15 cellular contexts compared by ENCODE assay signal in the genomic region with DNA sequence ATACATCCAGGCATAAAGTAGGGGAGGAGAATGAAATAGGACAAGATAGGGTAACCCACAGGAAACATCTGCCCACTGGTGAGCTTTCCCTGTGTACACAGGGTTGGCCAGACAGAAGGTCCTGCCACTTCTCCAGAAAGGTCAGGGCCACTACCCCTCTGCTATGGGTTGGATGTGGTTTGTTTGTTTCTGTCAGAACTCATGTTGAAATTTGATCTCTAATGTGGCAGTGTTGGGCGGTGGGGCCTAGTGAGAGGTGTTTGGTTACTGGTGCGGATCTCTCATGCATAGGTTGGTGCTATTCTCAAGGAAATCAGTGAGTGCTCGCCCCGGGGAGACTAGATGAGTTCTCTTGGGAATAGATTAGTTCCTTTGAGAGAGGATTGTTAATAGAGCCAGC. TPM values are rescaled to one million over a fixed set of nuclear protein-coding genes. Genes with fewer than 3 reads are reported as not detected.
DNase-seq lines count a peak whose midpoint lies in the region; ATAC-seq, FAIRE-seq and TF ChIP-seq lines count a peak whose summit lies in the region.
"Had no signal": no experiment of that assay in that cellular context is flagged by ENCODE, and none has a peak within 500 bp of the region (broad histone marks: within the 10 kb centered on the region; RNA-seq: fewer than 3 reads in every experiment).

No MANE protein-coding gene starts in this region.

- CTCF ChIA-PET in GM12878 (lab: Yijun Ruan, JAX), result interaction anchor here (0.9 to 1.0 kb wide), 2 partner anchors 11 to 38 kb away, joined by 3 read pairs; no protein-coding TSS in a partner anchor

- 13% methylated on average over 4 of the region's 4 CpGs for WGBS in GM12878 (ENCODE audit: insufficient coverage, insufficient replicate concordance, low lambda C conversion rate, missing lambda C conversion rate)

- RAD21 ChIA-PET in GM12878 (lab: Charles Lee; ENCODE audit: unreplicated experiment), result interaction anchor here (0.5 to 2.0 kb wide), 2 partner anchors 12 to 55 kb away, joined by 3 to 6 read pairs; no protein-coding TSS in a partner anchor

- no peaks in the 10 kb centered on the region for H3K79me2 ChIP-seq in GM12878 (ENCODE audit: control insufficient read depth, insufficient read depth, low read length)

- H3K27me3 ChIP-seq in BLaER1 (no peaks in the 10 kb centered on the region), GM12878 (replicated peaks in 1 of 2; ENCODE audit: control insufficient read depth in 2 of 2, insufficient read depth in 2 of 2, low read length in 1 of 2) (no peaks in the 10 kb centered on the region)
- H3K27me3 ChIP-seq: SJCRH30 had no signal

- SMC1A ChIA-PET in GM12878 (lab: Charles Lee; ENCODE audit: uncharacterized antibody, unreplicated experiment), result interaction anchor here (1.2 to 2.9 kb wide), 8 partner anchors 12 to 66 kb away, joined by 3 to 12 read pairs (median 6); partner anchors contain the start of gene MAS1

- H3K4me2 ChIP-seq in BLaER1, result peak overlapping the region; percentile 68
- H3K4me2 ChIP-seq in GM12878 (ENCODE audit: control insufficient read depth, insufficient read depth), result no peak overlapping the region

- no peak overlapping the region for H3K27ac ChIP-seq in BLaER1
- H3K27ac ChIP-seq in GM12878 (ENCODE audit: control insufficient read depth, insufficient read depth), result no peak overlapping the region
- H3K27ac ChIP-seq: SJCRH30 had no signal

- H3K4me3 ChIP-seq in BLaER1 (no peak overlapping the region), GM12878 (no peak overlapping the region)
- H3K4me3 ChIP-seq: SJCRH30 had no signal

- H3K9me3 ChIP-seq in BLaER1 (no peaks in the 10 kb centered on the region), GM12878 (replicated peaks; ENCODE audit: control insufficient read depth, insufficient read depth, low read length) (no peaks in the 10 kb centered on the region)
- H3K9me3 ChIP-seq: SJCRH30 had no signal

- peak; percentile 41 for DNase-seq in HuH-7 (ENCODE audit: low spot score)
- peak; percentile 24 for DNase-seq in GM12878 (ENCODE audit: low read depth, low spot score)
- no peak for DNase-seq in HCEC 1CT
- DNase-seq in activated CD4-positive, CD25-positive, alpha-beta regulatory T cell (lab: John Stamatoyannopoulos, UW), result no peak
- DNase-seq in Kasumi-1 (lab: John Stamatoyannopoulos, UW), result no peak
- DNase-seq in foreskin melanocyte, result no peak
- DNase-seq: NCI-H146, small intestine had no signal

- peak in 1 of 2 experiments; percentile 14; a peak in 1 of 4 replicates for TF ChIP-seq EP300 in GM12878 (IDR thresholded peaks at IDR 0.05; ENCODE audit: borderline replicate concordance in 1 of 2, control insufficient read depth in 1 of 2, low read depth in 2 of 2, low read length in 2 of 2)

- no peak overlapping the region; the same call in 1 of the 2 replicates for H2AFZ ChIP-seq in GM12878 (ENCODE audit: control insufficient read depth, low read depth, low read length)

- H4K20me1 ChIP-seq in BLaER1 (no peaks in the 10 kb centered on the region), GM12878 (ENCODE audit: control insufficient read depth, insufficient read depth) (no peaks in the 10 kb centered on the region; the same call in 1 of the 2 replicates)

- H3K9ac ChIP-seq in BLaER1 (no peak overlapping the region), GM12878 (ENCODE audit: control insufficient read depth, insufficient read depth, low read length) (no peak overlapping the region)

- intact Hi-C loops in GM12878 (cut with micrococcal nuclease; ENCODE audit: unreplicated experiment), result loop anchor here (2.0 kb wide), 1 partner anchor 56 kb away; no protein-coding TSS in a partner anchor

- FAIRE-seq in GM12878 (lab: Jason Lieb, UNC), result no peak
- FAIRE-seq: frontal cortex, kidney, small intestine had no signal

- no peak for TF ChIP-seq RAD21 in GM12878 (IDR thresholded peaks at IDR 0.05; ENCODE audit: insufficient read depth, low read depth, low read length)

- POLR2A ChIA-PET in GM12878 (lab: Charles Lee), result interaction anchor here (2.7 kb wide), 1 partner anchor 55 kb away, joined by 8 read pairs; no protein-coding TSS in a partner anchor

- no peak for TF ChIP-seq CTCF in GM12878 (IDR thresholded peaks at IDR 0.05 in 2 of 3, conservative IDR thresholded peaks at IDR 0.05 in 1 of 3; ENCODE audit: control insufficient read depth in 2 of 3, extremely low read depth in 1 of 3, insufficient read depth in 1 of 3, low read depth in 3 of 3, low read length in 3 of 3)

- no peak for TF ChIP-seq POLR2A in GM12878 (IDR thresholded peaks at IDR 0.05; ENCODE audit: low read depth, low read length)

- ATAC-seq in GM19463 (IDR thresholded peaks at IDR 0.05; ENCODE audit: unreplicated experiment) (peak; percentile 72), GM12878 (peak; percentile 86)

- in situ Hi-C loops in GM12878 (cut with MboI), result no loop called here

- H3K36me3 ChIP-seq in BLaER1 (no peaks in the 10 kb centered on the region), GM12878 (ENCODE audit: control insufficient read depth in 2 of 2, insufficient read depth in 2 of 2, low read length in 1 of 2) (no peaks in the 10 kb centered on the region)
- H3K36me3 ChIP-seq: SJCRH30 had no signal

- peaks cover 23% of the 10 kb centered on the region for H3K4me1 ChIP-seq in BLaER1
- H3K4me1 ChIP-seq in GM12878 (ENCODE audit: control insufficient read depth, insufficient read depth, low read length), result no peaks in the 10 kb centered on the region

- BruUV-seq in GM12878 (replicated peaks; lab: Mats Ljungman, UMichigan), result no TSS peak

TF ChIP-seq in GM12878, 131 proteins besides CTCF, POLR2A, EP300 and RAD21 (continues in another document):
- TF ChIP-seq NR2F1 (conservative IDR thresholded peaks at IDR 0.05), result peak; percentile 54; the same call in 1 of the 2 replicates
- TF ChIP-seq RB1 (IDR thresholded peaks at IDR 0.05; ENCODE audit: borderline replicate concordance), result peak; percentile 44; the same call in 1 of the 2 replicates
- TF ChIP-seq, protein P1, sequence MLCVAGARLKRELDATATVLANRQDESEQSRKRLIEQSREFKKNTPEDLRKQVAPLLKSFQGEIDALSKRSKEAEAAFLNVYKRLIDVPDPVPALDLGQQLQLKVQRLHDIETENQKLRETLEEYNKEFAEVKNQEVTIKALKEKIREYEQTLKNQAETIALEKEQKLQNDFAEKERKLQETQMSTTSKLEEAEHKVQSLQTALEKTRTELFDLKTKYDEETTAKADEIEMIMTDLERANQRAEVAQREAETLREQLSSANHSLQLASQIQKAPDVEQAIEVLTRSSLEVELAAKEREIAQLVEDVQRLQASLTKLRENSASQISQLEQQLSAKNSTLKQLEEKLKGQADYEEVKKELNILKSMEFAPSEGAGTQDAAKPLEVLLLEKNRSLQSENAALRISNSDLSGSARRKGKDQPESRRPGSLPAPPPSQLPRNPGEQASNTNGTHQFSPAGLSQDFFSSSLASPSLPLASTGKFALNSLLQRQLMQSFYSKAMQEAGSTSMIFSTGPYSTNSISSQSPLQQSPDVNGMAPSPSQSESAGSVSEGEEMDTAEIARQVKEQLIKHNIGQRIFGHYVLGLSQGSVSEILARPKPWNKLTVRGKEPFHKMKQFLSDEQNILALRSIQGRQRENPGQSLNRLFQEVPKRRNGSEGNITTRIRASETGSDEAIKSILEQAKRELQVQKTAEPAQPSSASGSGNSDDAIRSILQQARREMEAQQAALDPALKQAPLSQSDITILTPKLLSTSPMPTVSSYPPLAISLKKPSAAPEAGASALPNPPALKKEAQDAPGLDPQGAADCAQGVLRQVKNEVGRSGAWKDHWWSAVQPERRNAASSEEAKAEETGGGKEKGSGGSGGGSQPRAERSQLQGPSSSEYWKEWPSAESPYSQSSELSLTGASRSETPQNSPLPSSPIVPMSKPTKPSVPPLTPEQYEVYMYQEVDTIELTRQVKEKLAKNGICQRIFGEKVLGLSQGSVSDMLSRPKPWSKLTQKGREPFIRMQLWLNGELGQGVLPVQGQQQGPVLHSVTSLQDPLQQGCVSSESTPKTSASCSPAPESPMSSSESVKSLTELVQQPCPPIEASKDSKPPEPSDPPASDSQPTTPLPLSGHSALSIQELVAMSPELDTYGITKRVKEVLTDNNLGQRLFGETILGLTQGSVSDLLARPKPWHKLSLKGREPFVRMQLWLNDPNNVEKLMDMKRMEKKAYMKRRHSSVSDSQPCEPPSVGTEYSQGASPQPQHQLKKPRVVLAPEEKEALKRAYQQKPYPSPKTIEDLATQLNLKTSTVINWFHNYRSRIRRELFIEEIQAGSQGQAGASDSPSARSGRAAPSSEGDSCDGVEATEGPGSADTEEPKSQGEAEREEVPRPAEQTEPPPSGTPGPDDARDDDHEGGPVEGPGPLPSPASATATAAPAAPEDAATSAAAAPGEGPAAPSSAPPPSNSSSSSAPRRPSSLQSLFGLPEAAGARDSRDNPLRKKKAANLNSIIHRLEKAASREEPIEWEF (IDR thresholded peaks at IDR 0.05; ENCODE audit: insufficient replicate concordance, low read depth, low read length), result peak; percentile 85
- TF ChIP-seq MTA2 (IDR thresholded peaks at IDR 0.05; ENCODE audit: low read depth), result 0 out of 2 replicates have a peak, but pooled peaks have one; percentile 45
- TF ChIP-seq, protein P2, sequence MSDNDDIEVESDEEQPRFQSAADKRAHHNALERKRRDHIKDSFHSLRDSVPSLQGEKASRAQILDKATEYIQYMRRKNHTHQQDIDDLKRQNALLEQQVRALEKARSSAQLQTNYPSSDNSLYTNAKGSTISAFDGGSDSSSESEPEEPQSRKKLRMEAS (IDR thresholded peaks at IDR 0.05; ENCODE audit: low read depth, low read length), result no peak
- TF ChIP-seq MEF2B (IDR thresholded peaks at IDR 0.05; ENCODE audit: partially characterized antibody, poor library complexity, severe bottlenecking), result peak; percentile 99
- TF ChIP-seq RUNX3 (IDR thresholded peaks at IDR 0.05; ENCODE audit: low read length), result no peak
- peak; percentile 72; the same call in 1 of the 2 replicates for TF ChIP-seq YBX1 (IDR thresholded peaks at IDR 0.05)

RNA-seq across cellular contexts. Expression of gene MAS1, which starts 15.6 kb away (rescaled TPM):
- total RNA-seq in GM12878 (2013; cell fraction: nucleolus; rRNA removed), result 0.20 and 0.21 TPM in 2 replicates
- total RNA-seq in GM12878 (2014; rRNA removed) (under 0.01 TPM in 1 of 2 replicates, not detected in the other), GM12878 (2014; rRNA removed; fragmentation: Illumina TruSeq; extraction: Trizol) (not detected in 2 replicates), GM12878 (2021) (not detected in 2 replicates)
- polyA plus RNA-seq in GM12878 (2011; ENCODE audit: low read depth), result not detected
- polyA plus RNA-seq in GM12878 (2011; rRNA removed) (0.07 and 0.08 TPM in 2 replicates), GM12878 (2014; fragmentation: Illumina TruSeq; extraction: Trizol) (0.02 TPM in 1 of 2 replicates, not detected in the other), GM12878 (2014; fragmentation: Nextera tagmentation; extraction: Ambion mirVana) (not detected), GM12878 (2014; rRNA removed) (0.01 TPM in 1 of 2 replicates, not detected in the other), GM12878 (2016; fragmentation: Nextera tagmentation; extraction: Ambion mirVana) (not detected)
- 0.03 and 0.07 TPM in 2 replicates for polyA plus RNA-seq in GM12878 (2011; cell fraction: cytosol; rRNA removed)
- polyA plus RNA-seq in GM12878 (2011; cell fraction: nucleus; rRNA removed), result 0.04 and 0.06 TPM in 2 replicates
- not detected in 2 replicates for polyA plus RNA-seq in GM12878 (2012)
- 0.21 and 0.29 TPM in 2 replicates for polyA minus RNA-seq in GM12878 (2011; rRNA and poly(A)+ RNA removed)
- 0.13 TPM in 1 of 2 replicates, not detected in the other for polyA minus RNA-seq in GM12878 (2011; cell fraction: cytosol; rRNA and poly(A)+ RNA removed)
- polyA minus RNA-seq in GM12878 (2011; cell fraction: nucleus; rRNA and poly(A)+ RNA removed), result 0.10 and 0.12 TPM in 2 replicates
- total RNA-seq: activated T-helper 2 cell treated with anti-CD3 and anti-CD28 coated beads, Interferon-gamma antibody, Interleukin-2, Interleukin-4, amounts not matched to agents 10 μg/mL and 5 μg/mL and 100 μg/mL, durations not matched to agents 14 hours and 24 hours and 36 hours; kidney had no signal
- polyA plus RNA-seq: AG04450, small intestine had no signal

Comparison
In these comparisons a context has a peak if more than half of its experiments do, and no peak if none do; other contexts are left out.
1. DNase-seq: peak in HuH-7 (single experiment) and GM12878 (single experiment); none in HCEC 1CT (single experiment), activated CD4-positive, CD25-positive, alpha-beta regulatory T cell (0 of 4), Kasumi-1 (0 of 2) and foreskin melanocyte (single experiment).